Comparison of ENCODE assay signal across 9 cellular contexts in genomic region chr3:58082047-58082446, GRCh38.
DNase-seq lines count a peak whose midpoint lies in the region; ATAC-seq, FAIRE-seq and TF ChIP-seq lines count a peak whose summit lies in the region.
"Had no signal": no experiment of that assay in that cellular context is flagged by ENCODE, and none has a peak within 500 bp of the region (broad histone marks: within the 10 kb centered on the region; RNA-seq: fewer than 3 reads in every experiment).

No MANE protein-coding gene starts in this region.

- H3K27ac Mint-ChIP-seq in dendritic cell treated with granulocyte-macrophage colony-stimulating factor and Interleukin-4, amounts not matched to agents 40 ng/mL and 50 ng/mL, for 4 days, result peak overlapping the region; percentile 31
- H3K27ac Mint-ChIP-seq: neural progenitor cell had no signal

- no peak overlapping the region for H3K4me3 Mint-ChIP-seq in dendritic cell treated with granulocyte-macrophage colony-stimulating factor and Interleukin-4, amounts not matched to agents 40 ng/mL and 50 ng/mL, for 4 days
- H3K4me3 Mint-ChIP-seq: neural progenitor cell had no signal

- H3K27me3 Mint-ChIP-seq in dendritic cell treated with granulocyte-macrophage colony-stimulating factor and Interleukin-4, amounts not matched to agents 40 ng/mL and 50 ng/mL, for 4 days, result no peaks in the 10 kb centered on the region

- H3K4me3 ChIP-seq in RWPE2 (ENCODE audit: severe bottlenecking) (no peak overlapping the region), gastrocnemius medialis (no peak overlapping the region)
- H3K4me3 ChIP-seq: neural progenitor cell had no signal

- intact Hi-C loops in dendritic cell treated with granulocyte-macrophage colony-stimulating factor and Interleukin-4, amounts not matched to agents 40 ng/mL and 50 ng/mL, for 4 days (cut with micrococcal nuclease), result no loop called here
- intact Hi-C loops in gastrocnemius medialis (cut with DNase I; ENCODE audit: low total_unique reads), result no loop called here

- H3K4me1 ChIP-seq in RWPE2 (ENCODE audit: insufficient read depth, poor library complexity, severe bottlenecking) (peaks cover 3% of the 10 kb centered on the region), gastrocnemius medialis (peaks cover 0 to 2% of the 10 kb centered on the region in 2 donors)
- H3K4me1 ChIP-seq: neural progenitor cell had no signal

- H3K36me3 ChIP-seq in RWPE2 (ENCODE audit: low read depth), result peaks cover 99% of the 10 kb centered on the region
- H3K36me3 ChIP-seq in gastrocnemius medialis, result no peaks in the 10 kb centered on the region
- H3K36me3 ChIP-seq: neural progenitor cell had no signal

- DNase-seq in GM12891 (ENCODE audit: insufficient read length, low spot score), result no peak
- no peak for DNase-seq in RWPE2 (ENCODE audit: low spot score)
- DNase-seq in gastrocnemius medialis, result no peak
- no peak for DNase-seq in iPS-NIHi7 (ENCODE audit: extremely low spot score)
- DNase-seq in activated CD8-positive, alpha-beta memory T cell treated with anti-CD3 and anti-CD28 coated beads, Interleukin-2, amount 50 U/mL, for 48 hours, result no peak
- no peak for DNase-seq in iPS-NIHi11 (ENCODE audit: low spot score)

- no peaks in the 10 kb centered on the region for H3K9me3 Mint-ChIP-seq in dendritic cell treated with granulocyte-macrophage colony-stimulating factor and Interleukin-4, amounts not matched to agents 40 ng/mL and 50 ng/mL, for 4 days
- H3K9me3 Mint-ChIP-seq: neural progenitor cell had no signal

- peaks cover 18% of the 10 kb centered on the region for H3K36me3 Mint-ChIP-seq in dendritic cell treated with granulocyte-macrophage colony-stimulating factor and Interleukin-4, amounts not matched to agents 40 ng/mL and 50 ng/mL, for 4 days (ENCODE audit: low read depth)

- H3K27ac ChIP-seq in RWPE2 (ENCODE audit: poor library complexity, severe bottlenecking) (peak overlapping the region; percentile 11), gastrocnemius medialis (peak overlapping the region; percentile 48 to 64 (median 57))
- H3K27ac ChIP-seq: neural progenitor cell had no signal

- peak; percentile 7; the same call in 1 of the 3 replicates for ATAC-seq in RWPE2 (ENCODE audit: low read depth)
- ATAC-seq in gastrocnemius medialis, result peak; percentile 44 to 69
- no peak for ATAC-seq in GM18858 (IDR thresholded peaks at IDR 0.05; ENCODE audit: unreplicated experiment)

- no peaks in the 10 kb centered on the region for H3K27me3 ChIP-seq in RWPE2 (ENCODE audit: insufficient read depth, poor library complexity, severe bottlenecking)
- no peaks in the 10 kb centered on the region for H3K27me3 ChIP-seq in gastrocnemius medialis
- H3K27me3 ChIP-seq: neural progenitor cell had no signal

- no peaks in the 10 kb centered on the region for H3K9me3 ChIP-seq in RWPE2 (ENCODE audit: severe bottlenecking)
- no peaks in the 10 kb centered on the region for H3K9me3 ChIP-seq in gastrocnemius medialis

- in situ Hi-C loops in gastrocnemius medialis (cut with MboI; ENCODE audit: low sequenced_read_pairs in 4 of 4), result no loop called here

- H3K4me1 Mint-ChIP-seq in dendritic cell treated with granulocyte-macrophage colony-stimulating factor and Interleukin-4, amounts not matched to agents 40 ng/mL and 50 ng/mL, for 4 days (ENCODE audit: low read depth), result peaks cover 31% of the 10 kb centered on the region

- TF ChIP-seq CTCF in RWPE2 (IDR thresholded peaks at IDR 0.05; ENCODE audit: poor library complexity, severe bottlenecking), result no peak
- no peak for TF ChIP-seq CTCF in gastrocnemius medialis (IDR thresholded peaks at IDR 0.05 in 4 of 5, conservative IDR thresholded peaks at IDR 0.05 in 1 of 5)

- peak; percentile 13 for FAIRE-seq in GM12891 (lab: Jason Lieb, UNC)

- TF ChIP-seq POLR2A in GM12891 (IDR thresholded peaks at IDR 0.05; ENCODE audit: low read depth, low read length) (no peak), gastrocnemius medialis (IDR thresholded peaks at IDR 0.05) (no peak)

TF ChIP-seq in GM12891, 5 proteins besides CTCF, POLR2A, EP300 and RAD21:
- no peak for TF ChIP-seq POU2F2 (IDR thresholded peaks at IDR 0.05; ENCODE audit: low read depth, low read length)
- TF ChIP-seq TAF1 (IDR thresholded peaks at IDR 0.05; ENCODE audit: low read depth, low read length), result no peak
- TF ChIP-seq SPI1 (IDR thresholded peaks at IDR 0.05; ENCODE audit: low read depth, low read length), result no peak
- no peak for TF ChIP-seq PAX5 (IDR thresholded peaks at IDR 0.05; ENCODE audit: insufficient read depth, low read length, severe bottlenecking)
- no peak for TF ChIP-seq POLR2AphosphoS5 (IDR thresholded peaks at IDR 0.05; ENCODE audit: low read depth, low read length)
